8 cellular contexts compared by ENCODE assay signal in genomic region chr1:210373878-210374599, GRCh38. TPM values are rescaled to one million over a fixed set of nuclear protein-coding genes. Genes with fewer than 3 reads are reported as not detected.
DNase-seq lines count a peak whose midpoint lies in the region; ATAC-seq and TF ChIP-seq lines count a peak whose summit lies in the region.

No MANE protein-coding gene starts in this region.

- peak; percentile 69 for TF ChIP-seq POLR2A in GM10847 (IDR thresholded peaks at IDR 0.05; ENCODE audit: extremely low read depth, insufficient read length)
- peak; percentile 50 to 67 for TF ChIP-seq POLR2A in adrenal gland (IDR thresholded peaks at IDR 0.05)

- H3K9me3 ChIP-seq in adrenal gland (replicated peaks in 1 of 3), result no peaks in the 10 kb centered on the region
- H3K9me3 ChIP-seq in iPS-20b (ENCODE audit: insufficient read depth, low read depth, low read length), result no peaks in the 10 kb centered on the region

- H3K27me3 ChIP-seq in adrenal gland, result no peaks in the 10 kb centered on the region
- no peaks in the 10 kb centered on the region for H3K27me3 ChIP-seq in iPS-20b (ENCODE audit: insufficient read depth, low read length)

- TF ChIP-seq CTCF in adrenal gland (IDR thresholded peaks at IDR 0.05), result peak; percentile 62 to 86 (median 74)

- no peak overlapping the region for H3K4me3 ChIP-seq in adrenal gland
- H3K4me3 ChIP-seq in iPS-20b (ENCODE audit: low read length), result no peak overlapping the region; the same call in 1 of the 2 replicates

- ATAC-seq in GM21717 (IDR thresholded peaks at IDR 0.05; ENCODE audit: unreplicated experiment), result peak; percentile 78
- ATAC-seq in SK-N-SH treated with all-trans-retinoic acid at 6 μM for 48 hours, result peak; percentile 81

- H3K27ac ChIP-seq in adrenal gland (peak overlapping the region in 4 of 5 donors; percentile 20 to 83 (median 66)), iPS-20b (ENCODE audit: low read length) (peak overlapping the region; percentile 90)

- DNase-seq in HuH-7.5 (ENCODE audit: low spot score) (peak; percentile 29), adrenal gland (peak; percentile 43 to 93 (median 87)), hippocampal formation (lab: John Stamatoyannopoulos, UW) (no peak)
- DNase-seq in stimulated activated CD4-positive, alpha-beta T cell treated with anti-CD3 and anti-CD28 coated beads, Interleukin-2, amount 100 ng/mL, for 48 hours, result peak; percentile 72 to 73

- H3K36me3 ChIP-seq in adrenal gland (replicated peaks in 1 of 2) (no peaks in the 10 kb centered on the region), iPS-20b (ENCODE audit: insufficient read depth, low read depth, low read length) (no peaks in the 10 kb centered on the region)

- peak overlapping the region; percentile 85 for H3K9ac ChIP-seq in iPS-20b (ENCODE audit: low read depth, low read length)

- intact Hi-C loops in adrenal gland (cut with DNase I), result no loop called here

- 29 to 36% (median 32%) methylated on average over 9 of the region's 9 CpGs for WGBS in adrenal gland, 4 donors

- peaks cover 9 to 38% of the 10 kb centered on the region in 2 donors for H3K4me1 ChIP-seq in adrenal gland (replicated peaks in 1 of 2)
- peaks cover 31% of the 10 kb centered on the region for H3K4me1 ChIP-seq in iPS-20b (ENCODE audit: insufficient read depth, low read length)

TF ChIP-seq in SK-N-SH treated with all-trans-retinoic acid at 6 μM for 48 hours, 23 proteins besides CTCF, POLR2A, EP300 and RAD21:
- TF ChIP-seq ESRRG (CRISPR knock-in tag; IDR thresholded peaks at IDR 0.05) (no peak), TSHZ2 (CRISPR knock-in tag; IDR thresholded peaks at IDR 0.05) (no peak), CSDC2 (CRISPR knock-in tag; IDR thresholded peaks at IDR 0.05) (no peak), ZC3H10 (CRISPR knock-in tag; IDR thresholded peaks at IDR 0.05) (peak; percentile 92), OSR1 (CRISPR knock-in tag; IDR thresholded peaks at IDR 0.05) (no peak), ARNTL (CRISPR knock-in tag; IDR thresholded peaks at IDR 0.05; ENCODE audit: borderline replicate concordance, low read depth) (no peak; the same call in 1 of the 2 replicates), GLIS3 (CRISPR knock-in tag; IDR thresholded peaks at IDR 0.05) (no peak), SNAI2 (CRISPR knock-in tag; IDR thresholded peaks at IDR 0.05) (no peak), PPARA (CRISPR knock-in tag; IDR thresholded peaks at IDR 0.05; ENCODE audit: borderline replicate concordance) (no peak), ZFP30 (CRISPR knock-in tag; IDR thresholded peaks at IDR 0.05) (no peak), ZNF565 (CRISPR knock-in tag; conservative IDR thresholded peaks at IDR 0.05; ENCODE audit: low read depth) (no peak), POU6F1 (CRISPR knock-in tag; IDR thresholded peaks at IDR 0.05; ENCODE audit: borderline replicate concordance, low read depth) (peak; percentile 95; the same call in 1 of the 2 replicates), RARB (CRISPR knock-in tag; IDR thresholded peaks at IDR 0.05) (peak; percentile 98), ZFP3 (CRISPR knock-in tag; IDR thresholded peaks at IDR 0.05) (no peak), ZNF70 (CRISPR knock-in tag; IDR thresholded peaks at IDR 0.05) (no peak), ISL1 (CRISPR knock-in tag; IDR thresholded peaks at IDR 0.05) (no peak), ZNF8 (CRISPR knock-in tag; IDR thresholded peaks at IDR 0.05) (no peak), BACH2 (CRISPR knock-in tag; IDR thresholded peaks at IDR 0.05; ENCODE audit: borderline replicate concordance) (no peak), PATZ1 (CRISPR knock-in tag; IDR thresholded peaks at IDR 0.05; ENCODE audit: borderline replicate concordance) (peak; percentile 98), TCF4 (CRISPR knock-in tag; IDR thresholded peaks at IDR 0.05; ENCODE audit: borderline replicate concordance) (no peak), CREB5 (CRISPR knock-in tag; IDR thresholded peaks at IDR 0.05; ENCODE audit: low read depth) (no peak), TOX (CRISPR knock-in tag; IDR thresholded peaks at IDR 0.05; ENCODE audit: borderline replicate concordance) (peak; percentile 99), CSRNP3 (CRISPR knock-in tag; IDR thresholded peaks at IDR 0.05) (no peak)

RNA-seq across cellular contexts. Expression of gene HHAT, which starts 45.3 kb away (rescaled TPM):
- 10 to 100 TPM in 6 of 8 donors, 1 to 10 TPM in 2; 5.9 to 26.7 (median 17.2) TPM for total RNA-seq in adrenal gland
- 1 to 10 TPM; 3.5 to 4.7 (median 3.7) TPM for polyA plus RNA-seq in adrenal gland

Comparison
In these comparisons a context has a peak if more than half of its experiments do, and no peak if none do; other contexts are left out.
1. DNase-seq: peak in HuH-7.5 (single experiment), adrenal gland (7 of 7) and stimulated activated CD4-positive, alpha-beta T cell treated with anti-CD3 and anti-CD28 coated beads, Interleukin-2, amount 100 ng/mL, for 48 hours (2 of 2); none in hippocampal formation (0 of 2).